Comparison of ENCODE assay signal across 1 cellular context in the genomic region with DNA sequence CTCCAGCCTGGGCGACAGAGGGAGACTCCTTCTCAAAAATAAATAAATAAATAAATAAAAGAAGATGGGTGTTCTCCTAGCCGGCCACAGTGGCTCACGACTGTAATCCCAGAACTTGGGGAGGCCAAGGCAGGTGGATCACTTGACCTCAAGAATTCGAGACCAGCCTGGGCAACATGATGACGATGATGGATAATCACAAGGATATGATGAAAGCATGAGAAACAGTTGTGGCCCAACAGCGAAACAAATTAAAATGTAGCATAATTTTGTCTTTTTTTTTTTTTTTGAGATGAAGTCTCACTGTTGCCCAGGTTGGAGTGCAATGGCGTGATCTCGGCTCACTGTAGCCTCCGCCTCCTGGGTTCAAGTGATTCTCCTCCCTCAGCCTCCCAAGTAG.
TF ChIP-seq lines count a peak whose summit lies in the region.

No MANE protein-coding gene starts in this region.

TF ChIP-seq in K562, 482 proteins besides CTCF, POLR2A, EP300 and RAD21:
- TF ChIP-seq BMI1 (IDR thresholded peaks at IDR 0.05; ENCODE audit: low read length), result no peak
- TF ChIP-seq, protein P1, sequence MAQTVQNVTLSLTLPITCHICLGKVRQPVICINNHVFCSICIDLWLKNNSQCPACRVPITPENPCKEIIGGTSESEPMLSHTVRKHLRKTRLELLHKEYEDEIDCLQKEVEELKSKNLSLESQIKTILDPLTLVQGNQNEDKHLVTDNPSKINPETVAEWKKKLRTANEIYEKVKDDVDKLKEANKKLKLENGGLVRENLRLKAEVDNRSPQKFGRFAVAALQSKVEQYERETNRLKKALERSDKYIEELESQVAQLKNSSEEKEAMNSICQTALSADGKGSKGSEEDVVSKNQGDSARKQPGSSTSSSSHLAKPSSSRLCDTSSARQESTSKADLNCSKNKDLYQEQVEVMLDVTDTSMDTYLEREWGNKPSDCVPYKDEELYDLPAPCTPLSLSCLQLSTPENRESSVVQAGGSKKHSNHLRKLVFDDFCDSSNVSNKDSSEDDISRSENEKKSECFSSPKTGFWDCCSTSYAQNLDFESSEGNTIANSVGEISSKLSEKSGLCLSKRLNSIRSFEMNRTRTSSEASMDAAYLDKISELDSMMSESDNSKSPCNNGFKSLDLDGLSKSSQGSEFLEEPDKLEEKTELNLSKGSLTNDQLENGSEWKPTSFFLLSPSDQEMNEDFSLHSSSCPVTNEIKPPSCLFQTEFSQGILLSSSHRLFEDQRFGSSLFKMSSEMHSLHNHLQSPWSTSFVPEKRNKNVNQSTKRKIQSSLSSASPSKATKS (CRISPR knock-in tag; IDR thresholded peaks at IDR 0.05), result no peak
- TF ChIP-seq ZNF57 (CRISPR knock-in tag; IDR thresholded peaks at IDR 0.05), result no peak
- no peak for TF ChIP-seq SAP30 (IDR thresholded peaks at IDR 0.05; ENCODE audit: borderline replicate concordance, insufficient read depth, low read depth, low read length, poor library complexity, severe bottlenecking)
- TF ChIP-seq, protein P2, sequence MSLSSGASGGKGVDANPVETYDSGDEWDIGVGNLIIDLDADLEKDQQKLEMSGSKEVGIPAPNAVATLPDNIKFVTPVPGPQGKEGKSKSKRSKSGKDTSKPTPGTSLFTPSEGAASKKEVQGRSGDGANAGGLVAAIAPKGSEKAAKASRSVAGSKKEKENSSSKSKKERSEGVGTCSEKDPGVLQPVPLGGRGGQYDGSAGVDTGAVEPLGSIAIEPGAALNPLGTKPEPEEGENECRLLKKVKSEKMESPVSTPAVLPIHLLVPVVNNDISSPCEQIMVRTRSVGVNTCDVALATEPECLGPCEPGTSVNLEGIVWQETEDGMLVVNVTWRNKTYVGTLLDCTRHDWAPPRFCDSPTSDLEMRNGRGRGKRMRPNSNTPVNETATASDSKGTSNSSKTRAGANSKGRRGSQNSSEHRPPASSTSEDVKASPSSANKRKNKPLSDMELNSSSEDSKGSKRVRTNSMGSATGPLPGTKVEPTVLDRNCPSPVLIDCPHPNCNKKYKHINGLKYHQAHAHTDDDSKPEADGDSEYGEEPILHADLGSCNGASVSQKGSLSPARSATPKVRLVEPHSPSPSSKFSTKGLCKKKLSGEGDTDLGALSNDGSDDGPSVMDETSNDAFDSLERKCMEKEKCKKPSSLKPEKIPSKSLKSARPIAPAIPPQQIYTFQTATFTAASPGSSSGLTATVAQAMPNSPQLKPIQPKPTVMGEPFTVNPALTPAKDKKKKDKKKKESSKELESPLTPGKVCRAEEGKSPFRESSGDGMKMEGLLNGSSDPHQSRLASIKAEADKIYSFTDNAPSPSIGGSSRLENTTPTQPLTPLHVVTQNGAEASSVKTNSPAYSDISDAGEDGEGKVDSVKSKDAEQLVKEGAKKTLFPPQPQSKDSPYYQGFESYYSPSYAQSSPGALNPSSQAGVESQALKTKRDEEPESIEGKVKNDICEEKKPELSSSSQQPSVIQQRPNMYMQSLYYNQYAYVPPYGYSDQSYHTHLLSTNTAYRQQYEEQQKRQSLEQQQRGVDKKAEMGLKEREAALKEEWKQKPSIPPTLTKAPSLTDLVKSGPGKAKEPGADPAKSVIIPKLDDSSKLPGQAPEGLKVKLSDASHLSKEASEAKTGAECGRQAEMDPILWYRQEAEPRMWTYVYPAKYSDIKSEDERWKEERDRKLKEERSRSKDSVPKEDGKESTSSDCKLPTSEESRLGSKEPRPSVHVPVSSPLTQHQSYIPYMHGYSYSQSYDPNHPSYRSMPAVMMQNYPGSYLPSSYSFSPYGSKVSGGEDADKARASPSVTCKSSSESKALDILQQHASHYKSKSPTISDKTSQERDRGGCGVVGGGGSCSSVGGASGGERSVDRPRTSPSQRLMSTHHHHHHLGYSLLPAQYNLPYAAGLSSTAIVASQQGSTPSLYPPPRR (CRISPR knock-in tag; IDR thresholded peaks at IDR 0.05; ENCODE audit: borderline replicate concordance), result no peak
- no peak for TF ChIP-seq ZNF583 (CRISPR knock-in tag; IDR thresholded peaks at IDR 0.05)
- TF ChIP-seq, protein P3, sequence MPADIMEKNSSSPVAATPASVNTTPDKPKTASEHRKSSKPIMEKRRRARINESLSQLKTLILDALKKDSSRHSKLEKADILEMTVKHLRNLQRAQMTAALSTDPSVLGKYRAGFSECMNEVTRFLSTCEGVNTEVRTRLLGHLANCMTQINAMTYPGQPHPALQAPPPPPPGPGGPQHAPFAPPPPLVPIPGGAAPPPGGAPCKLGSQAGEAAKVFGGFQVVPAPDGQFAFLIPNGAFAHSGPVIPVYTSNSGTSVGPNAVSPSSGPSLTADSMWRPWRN (IDR thresholded peaks at IDR 0.05; ENCODE audit: low read depth), result no peak
- peak; percentile 52; the same call in 1 of the 2 replicates for TF ChIP-seq CEBPG (CRISPR knock-in tag; IDR thresholded peaks at IDR 0.05)
- no peak for TF ChIP-seq CEBPG (tag; conservative IDR thresholded peaks at IDR 0.05 in 1 of 2, IDR thresholded peaks at IDR 0.05 in 1 of 2)
- no peak for TF ChIP-seq CAMTA2 (CRISPR knock-in tag; conservative IDR thresholded peaks at IDR 0.05)
- TF ChIP-seq TRIM24 (IDR thresholded peaks at IDR 0.05), result peak; percentile 53 to 70; a peak in 2 of 4 replicates
- no peak for TF ChIP-seq PML (IDR thresholded peaks at IDR 0.05; ENCODE audit: low read length)
- TF ChIP-seq ZFP30 (CRISPR knock-in tag; IDR thresholded peaks at IDR 0.05; ENCODE audit: borderline replicate concordance), result no peak
- TF ChIP-seq ARID2 (IDR thresholded peaks at IDR 0.05), result no peak
- no peak for TF ChIP-seq SLC30A9 (CRISPR knock-in tag; IDR thresholded peaks at IDR 0.05)
